ENCODE assay signal across 8 cellular contexts in the genomic region with DNA sequence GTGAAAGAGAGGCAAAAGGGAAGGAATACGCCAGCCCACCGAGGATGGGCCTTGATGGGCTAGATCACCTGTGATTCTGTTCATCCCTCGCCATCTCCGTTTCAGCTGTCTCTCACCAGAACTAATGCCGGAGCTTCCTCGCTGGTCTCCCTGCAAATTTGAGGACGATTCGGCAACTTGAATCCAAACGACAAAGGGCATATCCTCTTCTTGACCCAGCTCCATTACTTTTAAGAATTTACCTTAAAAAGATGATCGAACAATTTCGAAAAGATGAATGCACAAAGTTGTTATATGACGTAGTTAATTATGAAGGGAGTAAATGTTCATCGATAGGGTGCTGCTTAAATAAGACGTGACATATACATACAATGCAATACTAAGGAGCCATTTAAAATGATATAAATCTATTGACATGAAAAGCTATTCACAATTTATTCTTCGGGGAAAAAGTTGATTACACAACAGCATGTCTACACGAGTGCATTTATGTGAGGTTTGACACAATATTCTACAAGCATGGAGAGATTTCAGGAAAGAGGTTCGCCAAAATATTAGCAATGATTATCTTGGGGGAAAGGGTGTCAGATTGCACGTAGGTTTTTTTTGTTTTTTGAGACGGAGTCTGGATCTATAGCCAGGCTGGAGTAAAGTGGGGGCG. TPM values are rescaled to one million over a fixed set of nuclear protein-coding genes. Genes with fewer than 3 reads are reported as not detected.
A peak's percentile ranks its signal among the peaks of the same experiment; 100 is the strongest.
DNase-seq lines count a peak whose midpoint lies in the region; TF ChIP-seq lines count a peak whose summit lies in the region.

No MANE protein-coding gene starts in this region.

- peak; percentile 59 for DNase-seq in SIG-M5 treated with dmso at 0.1 percent for 504 hours (lab: John Stamatoyannopoulos, UW; ENCODE audit: unreplicated experiment)
- DNase-seq in SIG-M5 (lab: John Stamatoyannopoulos, UW) = no peak
- no peak for DNase-seq in MG63
- DNase-seq in osteoblast (ENCODE audit: insufficient read length, low spot score, missing footprints) = peak; percentile 14
- DNase-seq in amygdala (lab: John Stamatoyannopoulos, UW) = no peak
- no peak for DNase-seq in RPMI8226
- no peak for DNase-seq in activated CD4-positive, alpha-beta T cell treated with anti-CD3 and anti-CD28 coated beads for 48 hours

- H3K27ac ChIP-seq in ectodermal cell (ENCODE audit: insufficient read depth, low read depth, low read length, poor library complexity, severe bottlenecking) (peak overlapping the region; percentile 88), osteoblast (ENCODE audit: low read depth, low read length) (peak overlapping the region; percentile 75)

- H3K79me2 ChIP-seq in osteoblast (ENCODE audit: insufficient read depth, low read length) = peaks cover 41% of the 10 kb centered on the region

- H4K20me1 ChIP-seq in osteoblast (ENCODE audit: insufficient read depth, low read length) = peaks cover 22% of the 10 kb centered on the region

- H3K36me3 ChIP-seq in MG63 (no peaks in the 10 kb centered on the region), ectodermal cell (ENCODE audit: control insufficient read depth, insufficient read depth, low read length) (no peaks in the 10 kb centered on the region), osteoblast (ENCODE audit: insufficient read depth, low read length) (no peaks in the 10 kb centered on the region)

- H3K4me2 ChIP-seq in osteoblast (ENCODE audit: insufficient read depth, low read length) = peak overlapping the region; percentile 94

- peak overlapping the region; percentile 98 for H2AFZ ChIP-seq in osteoblast (ENCODE audit: low read length)

- H3K4me3 ChIP-seq in MG63 (peak overlapping the region; percentile 81), ectodermal cell (ENCODE audit: insufficient read depth, low read depth, low read length) (peak overlapping the region; percentile 62), osteoblast (ENCODE audit: insufficient read depth, low read length) (peak overlapping the region; percentile 82)

- H3K9me3 ChIP-seq in MG63 (no peaks in the 10 kb centered on the region), ectodermal cell (ENCODE audit: control insufficient read depth, low read length) (no peaks in the 10 kb centered on the region), osteoblast (ENCODE audit: low read depth, low read length) (no peaks in the 10 kb centered on the region)

- no peak for TF ChIP-seq CTCF in osteoblast (IDR thresholded peaks at IDR 0.05; ENCODE audit: extremely low read depth, low read depth, low read length)

- 56 to 59% methylated on average over 16 to 20 of the region's 20 CpGs for WGBS in ectodermal cell, 2 experiments

- H3K4me1 ChIP-seq in ectodermal cell (ENCODE audit: control insufficient read depth, insufficient read depth, low read length) = peaks cover 17% of the 10 kb centered on the region
- H3K4me1 ChIP-seq in osteoblast (ENCODE audit: insufficient read depth, low read length) = peaks cover 14% of the 10 kb centered on the region

- H3K27me3 ChIP-seq in MG63 (no peaks in the 10 kb centered on the region), ectodermal cell (ENCODE audit: control insufficient read depth, insufficient read depth, low read length, poor library complexity, severe bottlenecking) (no peaks in the 10 kb centered on the region), osteoblast (ENCODE audit: insufficient read depth, low read length) (no peaks in the 10 kb centered on the region)

RNA-seq across cellular contexts. Expression of gene FAM168A, which starts 0.9 kb away (rescaled TPM):
- 10.7 and 15.3 TPM in 2 replicates for total RNA-seq in MG63 (2014; rRNA removed; shearing (Covaris generic); ENCODE audit: low replicate concordance)
- 30.1 TPM for polyA plus RNA-seq in ectodermal cell (2013, experiment 1 of 4)
- polyA plus RNA-seq in ectodermal cell (2013, experiment 2 of 4) = 35.3 TPM
- polyA plus RNA-seq in ectodermal cell (2013, experiment 3 of 4) = 25.0 TPM
- polyA plus RNA-seq in ectodermal cell (2013, experiment 4 of 4) = 30.2 TPM
- total RNA-seq in osteoblast = 28.2 and 30.9 TPM in 2 replicates

RNA-seq across cellular contexts. Expression of gene PLEKHB1, which starts 47.5 kb away (rescaled TPM):
- not detected in 2 replicates for total RNA-seq in MG63 (2014; rRNA removed; shearing (Covaris generic); ENCODE audit: low replicate concordance)
- polyA plus RNA-seq in ectodermal cell (2013, experiment 1 of 4) = 18.1 TPM
- polyA plus RNA-seq in ectodermal cell (2013, experiment 2 of 4) = 17.1 TPM
- polyA plus RNA-seq in ectodermal cell (2013, experiment 3 of 4) = 15.2 TPM
- polyA plus RNA-seq in ectodermal cell (2013, experiment 4 of 4) = 14.8 TPM
- 0.36 and 1.8 TPM in 2 replicates for total RNA-seq in osteoblast

Comparison
In these comparisons a context has a peak if more than half of its experiments do, and no peak if none do; other contexts are left out.
1. DNase-seq: peak in SIG-M5 treated with dmso at 0.1 percent for 504 hours (single experiment) and osteoblast (single experiment); none in SIG-M5 (single experiment), MG63 (single experiment), amygdala (0 of 56), RPMI8226 (single experiment) and activated CD4-positive, alpha-beta T cell treated with anti-CD3 and anti-CD28 coated beads for 48 hours (single experiment).
2. Peak in every context shown above with its lines, with median percentiles within 50 percentile points of each other: H3K4me3 ChIP-seq.